1 cellular context compared by ENCODE assay signal in the genomic region with DNA sequence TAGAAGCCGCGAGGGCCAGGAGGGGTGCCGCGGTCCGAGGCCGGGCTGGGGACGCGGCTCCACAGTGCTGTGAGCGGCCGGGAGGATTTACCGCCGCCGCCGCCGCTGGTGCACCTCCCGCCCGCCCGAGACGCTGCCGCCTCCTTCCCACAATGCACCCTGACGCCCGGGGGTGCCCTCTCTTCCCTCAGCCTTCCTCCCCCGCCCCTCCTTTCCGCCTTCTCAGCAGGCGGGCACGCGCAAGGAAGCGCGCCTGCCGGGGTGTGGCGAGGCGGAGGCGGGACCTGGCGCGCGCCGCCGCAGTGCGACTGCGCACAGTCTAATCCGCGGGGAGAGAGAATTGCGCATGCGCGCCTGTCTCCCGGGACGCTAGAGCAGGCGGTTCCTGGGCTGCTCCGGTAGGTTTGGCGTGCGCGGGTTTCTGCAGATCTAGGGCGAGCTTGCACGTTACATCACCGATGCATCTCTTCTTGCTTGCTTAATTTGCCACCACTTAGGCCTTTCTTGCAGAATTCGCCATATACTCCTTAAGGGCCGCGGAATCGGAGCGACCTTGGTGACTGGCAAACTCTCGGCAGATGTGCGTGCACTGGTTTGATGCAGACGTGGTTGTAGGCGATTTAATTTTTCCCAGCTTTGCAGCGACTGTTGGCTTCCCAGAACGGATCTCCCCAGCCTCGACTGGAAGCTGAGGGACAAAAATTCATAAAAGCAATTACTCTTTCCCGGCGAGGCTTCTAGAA.
TF ChIP-seq lines count a peak whose summit lies in the region.

A gene (plus strand): TSS at position 347 of the 743 bp plus-strand sequence. CDS start 506 bp downstream, outside the sequence.
A gene with protein sequence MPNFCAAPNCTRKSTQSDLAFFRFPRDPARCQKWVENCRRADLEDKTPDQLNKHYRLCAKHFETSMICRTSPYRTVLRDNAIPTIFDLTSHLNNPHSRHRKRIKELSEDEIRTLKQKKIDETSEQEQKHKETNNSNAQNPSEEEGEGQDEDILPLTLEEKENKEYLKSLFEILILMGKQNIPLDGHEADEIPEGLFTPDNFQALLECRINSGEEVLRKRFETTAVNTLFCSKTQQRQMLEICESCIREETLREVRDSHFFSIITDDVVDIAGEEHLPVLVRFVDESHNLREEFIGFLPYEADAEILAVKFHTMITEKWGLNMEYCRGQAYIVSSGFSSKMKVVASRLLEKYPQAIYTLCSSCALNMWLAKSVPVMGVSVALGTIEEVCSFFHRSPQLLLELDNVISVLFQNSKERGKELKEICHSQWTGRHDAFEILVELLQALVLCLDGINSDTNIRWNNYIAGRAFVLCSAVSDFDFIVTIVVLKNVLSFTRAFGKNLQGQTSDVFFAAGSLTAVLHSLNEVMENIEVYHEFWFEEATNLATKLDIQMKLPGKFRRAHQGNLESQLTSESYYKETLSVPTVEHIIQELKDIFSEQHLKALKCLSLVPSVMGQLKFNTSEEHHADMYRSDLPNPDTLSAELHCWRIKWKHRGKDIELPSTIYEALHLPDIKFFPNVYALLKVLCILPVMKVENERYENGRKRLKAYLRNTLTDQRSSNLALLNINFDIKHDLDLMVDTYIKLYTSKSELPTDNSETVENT (minus strand): TSS at position 156 of the 743 bp plus-strand sequence. CDS start 296 bp downstream, outside the sequence.

TF ChIP-seq in H1, 55 proteins besides CTCF, POLR2A, EP300 and RAD21:
- peak; percentile 62; the same call in 1 of the 2 replicates for TF ChIP-seq TAF1 (IDR thresholded peaks at IDR 0.05; ENCODE audit: low read depth, low read length)
- TF ChIP-seq RBBP5 (IDR thresholded peaks at IDR 0.05; ENCODE audit: borderline replicate concordance, low read depth, low read length), result peak; percentile 52; the same call in 1 of the 2 replicates
- peak; percentile 67 for TF ChIP-seq ASH2L (IDR thresholded peaks at IDR 0.05; ENCODE audit: low read length)
- TF ChIP-seq CTBP2 (IDR thresholded peaks at IDR 0.05; ENCODE audit: borderline replicate concordance, insufficient read depth, insufficient read length, low read length), result no peak
- TF ChIP-seq FOSL1 (IDR thresholded peaks at IDR 0.05; ENCODE audit: insufficient read depth, low read depth, low read length), result peak; percentile 72; the same call in 1 of the 2 replicates
- TF ChIP-seq KDM4A (IDR thresholded peaks at IDR 0.05; ENCODE audit: low read depth, low read length, severe bottlenecking), result peak; percentile 78
- TF ChIP-seq PHF8 (conservative IDR thresholded peaks at IDR 0.05; ENCODE audit: low read depth, low read length), result peak; percentile 57
- no peak for TF ChIP-seq EZH2 (IDR thresholded peaks at IDR 0.05; ENCODE audit: low read depth, low read length, severe bottlenecking)
- TF ChIP-seq NRF1 (IDR thresholded peaks at IDR 0.05; ENCODE audit: low read depth, low read length), result peak; percentile 94
- TF ChIP-seq SRF (IDR thresholded peaks at IDR 0.05; ENCODE audit: low read depth, low read length), result no peak
- no peak for TF ChIP-seq CHD1 (IDR thresholded peaks at IDR 0.05; ENCODE audit: low read depth, low read length)
- no peak for TF ChIP-seq BACH1 (IDR thresholded peaks at IDR 0.05; ENCODE audit: low read length)
- TF ChIP-seq CREB1 (IDR thresholded peaks at IDR 0.05), result peak; percentile 54; the same call in 1 of the 2 replicates
- no peak for TF ChIP-seq RNF2 (IDR thresholded peaks at IDR 0.05; ENCODE audit: borderline replicate concordance, low read depth, low read length, missing control alignments, poor library complexity, severe bottlenecking)
- TF ChIP-seq SP1 (IDR thresholded peaks at IDR 0.05; ENCODE audit: low read depth, low read length), result no peak
- TF ChIP-seq SIN3A (conservative IDR thresholded peaks at IDR 0.05 in 1 of 2, IDR thresholded peaks at IDR 0.05 in 1 of 2; ENCODE audit: low read depth in 1 of 2, low read length in 2 of 2), result peak in 1 of 2 experiments; percentile 68; a peak in 1 of 4 replicates
- TF ChIP-seq SP4 (IDR thresholded peaks at IDR 0.05; ENCODE audit: low read length), result no peak
- TF ChIP-seq TBP (IDR thresholded peaks at IDR 0.05; ENCODE audit: low read depth, low read length), result peak; percentile 49; the same call in 1 of the 2 replicates
- TF ChIP-seq CEBPB (IDR thresholded peaks at IDR 0.05; ENCODE audit: low read depth, low read length), result 0 out of 2 replicates have a peak, but pooled peaks have one; percentile 32
- no peak for TF ChIP-seq NANOG (IDR thresholded peaks at IDR 0.05; ENCODE audit: insufficient read depth, low read depth, low read length, poor library complexity, severe bottlenecking)
- TF ChIP-seq, protein P1, sequence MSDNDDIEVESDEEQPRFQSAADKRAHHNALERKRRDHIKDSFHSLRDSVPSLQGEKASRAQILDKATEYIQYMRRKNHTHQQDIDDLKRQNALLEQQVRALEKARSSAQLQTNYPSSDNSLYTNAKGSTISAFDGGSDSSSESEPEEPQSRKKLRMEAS (IDR thresholded peaks at IDR 0.05), result 0 out of 2 replicates have a peak, but pooled peaks have one; percentile 31
- no peak for TF ChIP-seq TCF12 (IDR thresholded peaks at IDR 0.05; ENCODE audit: low read depth, low read length)
- TF ChIP-seq BCL11A (IDR thresholded peaks at IDR 0.05; ENCODE audit: low read depth in 2 of 2, low read length in 2 of 2), result no peak
- TF ChIP-seq SAP30 (IDR thresholded peaks at IDR 0.05; ENCODE audit: insufficient read depth, insufficient replicate concordance, low read length), result peak; percentile 71
- TF ChIP-seq, protein P2, sequence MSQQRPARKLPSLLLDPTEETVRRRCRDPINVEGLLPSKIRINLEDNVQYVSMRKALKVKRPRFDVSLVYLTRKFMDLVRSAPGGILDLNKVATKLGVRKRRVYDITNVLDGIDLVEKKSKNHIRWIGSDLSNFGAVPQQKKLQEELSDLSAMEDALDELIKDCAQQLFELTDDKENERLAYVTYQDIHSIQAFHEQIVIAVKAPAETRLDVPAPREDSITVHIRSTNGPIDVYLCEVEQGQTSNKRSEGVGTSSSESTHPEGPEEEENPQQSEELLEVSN (IDR thresholded peaks at IDR 0.05), result peak; percentile 69; the same call in 1 of the 2 replicates
- peak; percentile 22; the same call in 1 of the 2 replicates for TF ChIP-seq POLR2AphosphoS5 (IDR thresholded peaks at IDR 0.05; ENCODE audit: low read depth, low read length)
- no peak for TF ChIP-seq SIX5 (IDR thresholded peaks at IDR 0.05; ENCODE audit: low read depth, low read length)
